ENCODE assay signal across 16 cellular contexts in genomic region chr2:134200024-134200423, GRCh38.
"Had no signal": no experiment of that assay in that cellular context is flagged by ENCODE, and none has a peak within 500 bp of the region (broad histone marks: within the 10 kb centered on the region; RNA-seq: fewer than 3 reads in every experiment).

No MANE protein-coding gene starts in this region.

- H3K4me3 Mint-ChIP-seq: activated CD4-positive, alpha-beta T cell treated with anti-CD3 and anti-CD28 coated beads, Interleukin-2, amount 10 ng/mL, durations not matched to agents 7 days and 5 days; mesothelial cell of epicardium; nephron; T-cell had no signal

- H3K27me3 Mint-ChIP-seq: activated CD4-positive, alpha-beta T cell treated with anti-CD3 and anti-CD28 coated beads, Interleukin-2, amount 10 ng/mL, durations not matched to agents 7 days and 5 days; T-cell had no signal

- ATAC-seq: body of pancreas, left colon, lower lobe of right lung, T-cell had no signal

- H3K27ac Mint-ChIP-seq: activated CD4-positive, alpha-beta T cell treated with anti-CD3 and anti-CD28 coated beads, Interleukin-2, amount 10 ng/mL, durations not matched to agents 7 days and 5 days; mesothelial cell of epicardium; nephron had no signal

- DNase-seq: activated CD4-positive, alpha-beta T cell treated with anti-CD3 and anti-CD28 coated beads, Interleukin-2, amount 10 ng/mL, durations not matched to agents 7 days and 5 days; activated CD8-positive, alpha-beta memory T cell treated with anti-CD3 and anti-CD28 coated beads, Interleukin-2, amount 50 U/mL, for 48 hours; activated gamma-delta T cell treated with Interleukin-2 at 50 U/mL for 16 hours; body of pancreas; left colon; lower lobe of right lung; nucleus accumbens; posterior cingulate gyrus; retina; stimulated activated CD4-positive, alpha-beta T cell treated with anti-CD3 and anti-CD28 coated beads, Interleukin-12 subunit alpha, Interleukin-12 subunit beta, amount 100 ng/mL, for 4 hours; stimulated activated CD4-positive, alpha-beta T cell treated with anti-CD3 and anti-CD28 coated beads, Interleukin-1b, Interleukin-23, amount 100 ng/mL, for 48 hours; stimulated activated CD8-positive, alpha-beta memory T cell treated with anti-CD3 and anti-CD28 coated beads, Interleukin-4, amount 100 ng/mL, for 48 hours; stimulated activated naive CD4-positive, alpha-beta T cell treated with Interleukin-2 at 50 U/mL for 16 hours; T-cell had no signal

- H3K36me3 Mint-ChIP-seq: mesothelial cell of epicardium, T-cell had no signal

- H3K9me3 Mint-ChIP-seq: activated CD4-positive, alpha-beta T cell treated with anti-CD3 and anti-CD28 coated beads, Interleukin-2, amount 10 ng/mL, durations not matched to agents 7 days and 5 days; mesothelial cell of epicardium; nephron; T-cell had no signal
